Comparison of ENCODE assay signal across 8 cellular contexts in genomic region chr6:132530293-132530974, GRCh38. TPM values are rescaled to one million over a fixed set of nuclear protein-coding genes. Genes with fewer than 3 reads are reported as not detected.
DNase-seq lines count a peak whose midpoint lies in the region; ATAC-seq and TF ChIP-seq lines count a peak whose summit lies in the region.

No MANE protein-coding gene starts in this region.

- H3K27me3 Mint-ChIP-seq in mesothelial cell of epicardium (ENCODE audit: low read depth), result peaks cover 8% of the 10 kb centered on the region

- peaks cover 8% of the 10 kb centered on the region for H3K9me3 Mint-ChIP-seq in mesothelial cell of epicardium

- H3K27ac Mint-ChIP-seq in mesothelial cell of epicardium, result no peak overlapping the region

- H3K4me1 Mint-ChIP-seq in mesothelial cell of epicardium, result peaks cover 2% of the 10 kb centered on the region

- TF ChIP-seq CTCF in mesothelial cell of epicardium (IDR thresholded peaks at IDR 0.05; ENCODE audit: unreplicated experiment), result peak; percentile 96

- peak; percentile 92 for ATAC-seq in GM18868 (IDR thresholded peaks at IDR 0.05; ENCODE audit: unreplicated experiment)
- peak; percentile 92 for ATAC-seq in HG03342 (IDR thresholded peaks at IDR 0.05; ENCODE audit: unreplicated experiment)

- DNase-seq in AG08396 (ENCODE audit: low spot score), result peak; percentile 15
- DNase-seq in NCI-H524 treated with DMSO at 0.1 percent for 48 hours (lab: John Stamatoyannopoulos, UW), result peak; percentile 40
- DNase-seq in activated CD4-positive, alpha-beta T cell treated with anti-CD3 and anti-CD28 coated beads, Interleukin-2, amount 50 U/mL, for 4 hours, result peak; percentile 54
- DNase-seq in effector CD8-positive, alpha-beta T cell (lab: John Stamatoyannopoulos, UW), result peak; percentile 62
- DNase-seq in mesothelial cell of epicardium (ENCODE audit: low spot score in 2 of 2, unreplicated experiment in 2 of 2), result peak; percentile 56 to 76
- peak; percentile 48 for DNase-seq in stimulated activated CD8-positive, alpha-beta memory T cell treated with anti-CD3 and anti-CD28 coated beads, Interleukin-4, amount 100 ng/mL, for 24 hours (ENCODE audit: low read depth)

- H3K4me3 Mint-ChIP-seq in mesothelial cell of epicardium, result peak overlapping the region; percentile 66

- H3K36me3 Mint-ChIP-seq in mesothelial cell of epicardium, result peaks cover 2% of the 10 kb centered on the region

RNA-seq across cellular contexts. Expression of gene TAAR9, which starts 7.6 kb away (rescaled TPM):
- not detected in 3 replicates for total RNA-seq in mesothelial cell of epicardium

RNA-seq across cellular contexts. Expression of gene STX7, which starts 17.5 kb away (rescaled TPM):
- 46.9 to 48.1 TPM (median 47.9 TPM) in 3 replicates for total RNA-seq in mesothelial cell of epicardium

RNA-seq across cellular contexts. Expression of gene TAAR8, which starts 22.0 kb away (rescaled TPM):
- total RNA-seq in mesothelial cell of epicardium, result not detected in 3 replicates

RNA-seq across cellular contexts. Expression of gene TAAR6, which starts 39.7 kb away (rescaled TPM):
- not detected in 3 replicates for total RNA-seq in mesothelial cell of epicardium

RNA-seq across cellular contexts. Expression of gene TAAR5, which starts 59.1 kb away (rescaled TPM):
- not detected in 3 replicates for total RNA-seq in mesothelial cell of epicardium

Comparison
In these comparisons a context has a peak if more than half of its experiments do, and no peak if none do; other contexts are left out.
1. Peak in every context shown above with its lines: DNase-seq and ATAC-seq.
2. DNase-seq: peak in every context shown above with its lines; median percentile 66 in mesothelial cell of epicardium; 62 in effector CD8-positive, alpha-beta T cell; 54 in activated CD4-positive, alpha-beta T cell treated with anti-CD3 and anti-CD28 coated beads, Interleukin-2, amount 50 U/mL, for 4 hours; 48 in stimulated activated CD8-positive, alpha-beta memory T cell treated with anti-CD3 and anti-CD28 coated beads, Interleukin-4, amount 100 ng/mL, for 24 hours; 40 in NCI-H524 treated with DMSO at 0.1 percent for 48 hours; 15 in AG08396.